ENCODE assay signal across 8 cellular contexts in genomic region chr15:52651868-52652267, GRCh38. TPM values are rescaled to one million over a fixed set of nuclear protein-coding genes. Genes with fewer than 3 reads are reported as not detected.
DNase-seq lines count a peak whose midpoint lies in the region; ATAC-seq and TF ChIP-seq lines count a peak whose summit lies in the region.

No MANE protein-coding gene starts in this region.

- H3K4me3 Mint-ChIP-seq in neural progenitor cell, result peak overlapping the region; percentile 72

- H4K20me1 ChIP-seq in neural progenitor cell (ENCODE audit: low read depth), result no peaks in the 10 kb centered on the region

- TF ChIP-seq POLR2A in Peyer's patch (IDR thresholded peaks at IDR 0.05) (no peak), vagina (IDR thresholded peaks at IDR 0.05) (no peak)

- intact Hi-C loops in vagina (cut with DNase I), result no loop called here

- H3K4me3 ChIP-seq in Peyer's patch (peak overlapping the region in 2 of 4 donors; percentile 9 to 20), neural progenitor cell (peak overlapping the region; percentile 36), vagina (peak overlapping the region; percentile 7 to 11)

- peaks cover 0 to 31% (median 6%) of the 10 kb centered on the region in 4 donors for H3K4me1 ChIP-seq in Peyer's patch
- peaks cover 34% of the 10 kb centered on the region for H3K4me1 ChIP-seq in neural progenitor cell
- H3K4me1 ChIP-seq in vagina, result peaks cover 40% of the 10 kb centered on the region

- H3K4me1 Mint-ChIP-seq in neural progenitor cell, result peaks cover 31% of the 10 kb centered on the region

- no peak overlapping the region for H3K27ac Mint-ChIP-seq in activated naive CD4-positive, alpha-beta T cell treated with anti-CD3 and anti-CD28 coated beads, Interleukin-2, amount 50 U/mL, for 72 hours
- peak overlapping the region; percentile 47 for H3K27ac Mint-ChIP-seq in neural progenitor cell

- peaks cover 16% of the 10 kb centered on the region for H3F3A ChIP-seq in neural progenitor cell (ENCODE audit: low read depth)

- no peaks in the 10 kb centered on the region for H3K79me2 ChIP-seq in neural progenitor cell (ENCODE audit: low read depth)

- TF ChIP-seq CTCF in Peyer's patch (IDR thresholded peaks at IDR 0.05) (no peak), neural progenitor cell (IDR thresholded peaks at IDR 0.05) (no peak), vagina (IDR thresholded peaks at IDR 0.05) (no peak)

- no peaks in the 10 kb centered on the region for H3K27me3 Mint-ChIP-seq in neural progenitor cell (ENCODE audit: insufficient read depth, low read depth)

- H3K36me3 Mint-ChIP-seq in activated naive CD4-positive, alpha-beta T cell treated with anti-CD3 and anti-CD28 coated beads, Interleukin-2, amount 50 U/mL, for 72 hours, result no peaks in the 10 kb centered on the region
- H3K36me3 Mint-ChIP-seq in neural progenitor cell, result no peaks in the 10 kb centered on the region

- H3K36me3 ChIP-seq in Peyer's patch (peaks cover 0 to 25% (median 0%) of the 10 kb centered on the region in 3 donors), neural progenitor cell (no peaks in the 10 kb centered on the region), vagina (no peaks in the 10 kb centered on the region)

- H3K9me3 ChIP-seq in Peyer's patch, result no peaks in the 10 kb centered on the region
- no peaks in the 10 kb centered on the region for H3K9me3 ChIP-seq in neural progenitor cell (ENCODE audit: low read depth)
- H3K9me3 ChIP-seq in vagina, result no peaks in the 10 kb centered on the region

- H3K27me3 ChIP-seq in Peyer's patch (no peaks in the 10 kb centered on the region), neural progenitor cell (no peaks in the 10 kb centered on the region), vagina (no peaks in the 10 kb centered on the region)

- H3K9me3 Mint-ChIP-seq in activated naive CD4-positive, alpha-beta T cell treated with anti-CD3 and anti-CD28 coated beads, Interleukin-2, amount 50 U/mL, for 72 hours, result no peaks in the 10 kb centered on the region
- no peaks in the 10 kb centered on the region for H3K9me3 Mint-ChIP-seq in neural progenitor cell

- H3K27ac ChIP-seq in Peyer's patch, result peak overlapping the region; percentile 4 to 64 (median 36)
- peak overlapping the region; percentile 64 for H3K27ac ChIP-seq in neural progenitor cell
- peak overlapping the region; percentile 76 for H3K27ac ChIP-seq in vagina

- no peak overlapping the region for H3K9ac ChIP-seq in neural progenitor cell

- ATAC-seq in GM18909 (IDR thresholded peaks at IDR 0.05; ENCODE audit: poor library complexity, unreplicated experiment), result peak; percentile 98
- peak; percentile 85 for ATAC-seq in HG03460 (IDR thresholded peaks at IDR 0.05; ENCODE audit: unreplicated experiment)
- peak; percentile 98 for ATAC-seq in activated naive CD4-positive, alpha-beta T cell treated with anti-CD3 and anti-CD28 coated beads, Interleukin-2, amount 50 U/mL, for 72 hours

- DNase-seq in Peyer's patch (peak in 2 of 3 donors; percentile 43 to 70), germinal center (ENCODE audit: low spot score) (peak; percentile 18), neural progenitor cell (ENCODE audit: low spot score) (peak; percentile 84), vagina (ENCODE audit: extremely low spot score in 2 of 2) (no peak), NCI-H128 (lab: John Stamatoyannopoulos, UW; ENCODE audit: unreplicated experiment) (no peak)
- peak in 1 of 2 donors; percentile 10 for DNase-seq in activated naive CD4-positive, alpha-beta T cell treated with anti-CD3 and anti-CD28 coated beads, Interleukin-2, amount 50 U/mL, for 72 hours (ENCODE audit: low spot score in 2 of 2)

- H3K4me2 ChIP-seq in neural progenitor cell, result peak overlapping the region; percentile 69

- H2AFZ ChIP-seq in neural progenitor cell (replicated peaks), result peak overlapping the region; percentile 26

RNA-seq across cellular contexts. Expression of gene ATOSA, which starts 27.3 kb away (rescaled TPM):
- total RNA-seq in Peyer's patch (100 to 1,000 TPM in 1 of 4 donors, 10 to 100 TPM in 3; 55.5 to 128 (median 69.4) TPM), neural progenitor cell (ENCODE audit: low replicate concordance) (17.8 and 26.8 TPM in 2 replicates), vagina (63.3 TPM)
- 10 to 100 TPM; 26.3 to 36.5 TPM for total RNA-seq in activated naive CD4-positive, alpha-beta T cell treated with anti-CD3 and anti-CD28 coated beads, Interleukin-2, amount 50 U/mL, for 72 hours

Comparison
In these comparisons a context has a peak if more than half of its experiments do, and no peak if none do; other contexts are left out.
1. DNase-seq: peak in Peyer's patch (2 of 3), germinal center (single experiment) and neural progenitor cell (single experiment); none in vagina (0 of 2) and NCI-H128 (single experiment).
2. Peak in every context shown above with its lines, with median percentiles within 50 percentile points of each other: ATAC-seq and H3K27ac ChIP-seq.